ENCODE assay signal across 1 cellular context in the genomic region with DNA sequence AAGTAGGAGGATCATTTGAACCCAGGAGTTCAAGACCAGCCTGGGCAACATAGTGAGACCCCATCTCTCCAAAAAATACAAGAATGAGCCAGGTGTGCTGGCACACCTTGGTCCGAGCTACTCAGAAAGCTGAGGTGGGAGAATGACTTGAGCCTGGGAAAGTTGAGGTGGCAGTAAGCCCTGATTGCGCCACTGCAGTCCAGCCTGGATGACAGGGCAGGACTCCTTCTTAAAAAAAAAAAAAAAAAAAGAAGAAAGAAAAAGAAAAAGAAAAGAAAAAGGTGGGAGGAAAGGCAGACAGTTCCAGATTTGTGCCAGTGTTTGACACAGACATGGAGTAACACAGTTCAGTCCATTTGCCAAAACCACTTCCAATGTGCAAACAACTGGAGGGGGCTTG.
TF ChIP-seq lines count a peak whose summit lies in the region.

No MANE protein-coding gene starts in this region.

TF ChIP-seq in A549, 52 proteins besides CTCF, POLR2A, EP300 and RAD21 (continued from another document):
- TF ChIP-seq KDM5A (IDR thresholded peaks at IDR 0.05), result no peak
- TF ChIP-seq CEBPB (IDR thresholded peaks at IDR 0.05), result peak in 1 of 2 experiments; percentile 10; a peak in 1 of 4 replicates
- no peak for TF ChIP-seq BHLHE40 (IDR thresholded peaks at IDR 0.05; ENCODE audit: low read depth, low read length)
- no peak for TF ChIP-seq SMC3 (IDR thresholded peaks at IDR 0.05)
- TF ChIP-seq, protein P1, sequence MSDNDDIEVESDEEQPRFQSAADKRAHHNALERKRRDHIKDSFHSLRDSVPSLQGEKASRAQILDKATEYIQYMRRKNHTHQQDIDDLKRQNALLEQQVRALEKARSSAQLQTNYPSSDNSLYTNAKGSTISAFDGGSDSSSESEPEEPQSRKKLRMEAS (IDR thresholded peaks at IDR 0.05), result no peak
- no peak for TF ChIP-seq CBX2 (IDR thresholded peaks at IDR 0.05; ENCODE audit: borderline replicate concordance, low read depth)
- TF ChIP-seq, protein P2, sequence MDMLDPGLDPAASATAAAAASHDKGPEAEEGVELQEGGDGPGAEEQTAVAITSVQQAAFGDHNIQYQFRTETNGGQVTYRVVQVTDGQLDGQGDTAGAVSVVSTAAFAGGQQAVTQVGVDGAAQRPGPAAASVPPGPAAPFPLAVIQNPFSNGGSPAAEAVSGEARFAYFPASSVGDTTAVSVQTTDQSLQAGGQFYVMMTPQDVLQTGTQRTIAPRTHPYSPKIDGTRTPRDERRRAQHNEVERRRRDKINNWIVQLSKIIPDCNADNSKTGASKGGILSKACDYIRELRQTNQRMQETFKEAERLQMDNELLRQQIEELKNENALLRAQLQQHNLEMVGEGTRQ (IDR thresholded peaks at IDR 0.05), result no peak
- TF ChIP-seq FOSB (CRISPR knock-in tag; IDR thresholded peaks at IDR 0.05), result no peak
